ENCODE assay signal across 12 cellular contexts in the genomic region with DNA sequence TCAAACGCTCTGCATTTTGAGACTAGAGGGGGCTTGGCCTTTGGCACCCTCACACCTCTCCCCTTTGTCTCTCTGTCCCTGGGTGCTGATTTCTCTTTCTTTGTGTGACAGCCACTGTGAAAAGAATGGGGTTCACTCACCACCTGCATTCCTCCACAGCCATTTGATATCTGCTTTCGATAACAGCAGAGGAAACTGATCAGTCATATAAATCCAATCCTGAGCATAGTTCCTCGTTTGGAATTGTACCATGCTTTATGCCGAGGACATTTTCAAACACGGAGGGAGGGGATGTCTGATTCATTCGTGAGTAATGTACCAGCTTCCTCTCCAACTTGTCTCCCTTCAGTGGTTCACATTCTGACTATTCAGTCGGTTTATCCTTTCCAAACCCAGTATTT. TPM values are rescaled to one million over a fixed set of nuclear protein-coding genes. Genes with fewer than 3 reads are reported as not detected.
DNase-seq lines count a peak whose midpoint lies in the region; TF ChIP-seq lines count a peak whose summit lies in the region.
"Had no signal": no experiment of that assay in that cellular context is flagged by ENCODE, and none has a peak within 500 bp of the region (broad histone marks: within the 10 kb centered on the region; RNA-seq: fewer than 3 reads in every experiment).

No MANE protein-coding gene starts in this region.

- H3K36me3 ChIP-seq in adrenal gland (replicated peaks in 1 of 2): no peaks in the 10 kb centered on the region
- H3K36me3 ChIP-seq: cardiac muscle cell had no signal

- TF ChIP-seq POLR2A in adrenal gland (IDR thresholded peaks at IDR 0.05): no peak

- no peaks in the 10 kb centered on the region for H3K4me1 ChIP-seq in adrenal gland (replicated peaks in 1 of 2)

- intact Hi-C loops in adrenal gland (cut with DNase I) (no loop called here), dorsolateral prefrontal cortex (cut with DNase I) (no loop called here)

- H3K27me3 ChIP-seq in AG04450 (ENCODE audit: control insufficient read depth, insufficient read depth, low read length) (no peaks in the 10 kb centered on the region), adrenal gland (no peaks in the 10 kb centered on the region), dorsolateral prefrontal cortex (peaks cover 0 to 8% (median 0%) of the 10 kb centered on the region in 45 donors)

- H3K9me3 ChIP-seq in AG04450 (ENCODE audit: control insufficient read depth, insufficient read depth, low read length): no peaks in the 10 kb centered on the region
- H3K9me3 ChIP-seq in adrenal gland (replicated peaks in 1 of 3): no peaks in the 10 kb centered on the region

- 26 to 31% (median 29%) methylated on average over 7 of the region's 7 CpGs for WGBS in adrenal gland, 4 donors

- H3K27ac ChIP-seq in AG04450 (ENCODE audit: low read depth, low read length) (no peak overlapping the region), adrenal gland (no peak overlapping the region), dorsolateral prefrontal cortex (peak overlapping the region in 5 of 59 donors; percentile 3 to 43 (median 15))
- H3K27ac ChIP-seq: cardiac muscle cell had no signal

- CTCF ChIA-PET in AG04450 (lab: Charles Lee): interaction anchor here (1.3 to 2.4 kb wide), 2 partner anchors 9 to 12 kb away, joined by 3 to 6 read pairs; no protein-coding TSS in a partner anchor

- H3K4me3 ChIP-seq in AG04450 (ENCODE audit: low read depth, low read length) (no peak overlapping the region), choroid plexus epithelial cell (ENCODE audit: low read depth, low read length) (no peak overlapping the region), adrenal gland (no peak overlapping the region), dorsolateral prefrontal cortex (no peak overlapping the region)
- H3K4me3 ChIP-seq: cardiac muscle cell had no signal

- POLR2A ChIA-PET in AG04450 (lab: Yijun Ruan, JAX): interaction anchor here (0.7 kb wide), 1 partner anchor 39 kb away, joined by 4 read pairs; no protein-coding TSS in a partner anchor

- TF ChIP-seq CTCF in AG04450 (IDR thresholded peaks at IDR 0.05; ENCODE audit: low read depth, low read length) (no peak), choroid plexus epithelial cell (conservative IDR thresholded peaks at IDR 0.05; ENCODE audit: low read depth, low read length) (no peak), adrenal gland (IDR thresholded peaks at IDR 0.05) (no peak), dorsolateral prefrontal cortex (IDR thresholded peaks at IDR 0.05 in 54 of 56, conservative IDR thresholded peaks at IDR 0.05 in 2 of 56; ENCODE audit: low read depth in 1 of 56, partially characterized antibody in 56 of 56) (no peak)

- DNase-seq in AG04450 (ENCODE audit: low read depth, low spot score) (peak; percentile 24), LoVo (ENCODE audit: low spot score) (peak; percentile 82), choroid plexus epithelial cell (ENCODE audit: low read depth) (peak; percentile 81), lung microvascular endothelial cell (ENCODE audit: low read depth in 2 of 2) (peak; percentile 81 to 88), adrenal gland (no peak), NCI-H345 treated with DMSO at 0.1 percent for 48 hours (lab: John Stamatoyannopoulos, UW; ENCODE audit: unreplicated experiment) (no peak), NOMO-1 treated with DMSO at 0.1 percent for 48 hours (lab: John Stamatoyannopoulos, UW; ENCODE audit: unreplicated experiment) (no peak), dorsolateral prefrontal cortex (no peak)
- DNase-seq: activated CD8-positive, alpha-beta T cell treated with anti-CD3 and anti-CD28 coated beads, Interleukin-2, amount 10 ng/mL, durations not matched to agents 7 days and 5 days; NCI-H1930; stimulated activated CD8-positive, alpha-beta memory T cell treated with anti-CD3 and anti-CD28 coated beads, Interleukin-4, amount 100 ng/mL, for 48 hours had no signal

RNA-seq across cellular contexts. Expression of gene MET, which starts 15.8 kb away (rescaled TPM):
- polyA plus RNA-seq in AG04450 (2011; rRNA removed) (15.5 and 20.8 TPM in 2 replicates), adrenal gland (under 1 TPM; 0.64 to 0.95 (median 0.81) TPM)
- polyA minus RNA-seq in AG04450 (2011; rRNA and poly(A)+ RNA removed): 47.3 and 60.1 TPM in 2 replicates
- total RNA-seq in lung microvascular endothelial cell (28.0 and 49.3 TPM in 2 replicates), adrenal gland (1 to 10 TPM in 2 of 8 donors, under 1 TPM in 6; 0.60 to 2.3 (median 0.84) TPM), dorsolateral prefrontal cortex (10 to 100 TPM in 90 of 120 experiments, 1 to 10 TPM in 30; 2.1 to 40.6 (median 13.7) TPM)
- total RNA-seq: activated CD8-positive, alpha-beta T cell treated with anti-CD3 and anti-CD28 coated beads, Interleukin-2, amount 10 ng/mL, durations not matched to agents 7 days and 5 days had no signal

Comparison
In these comparisons a context has a peak if more than half of its experiments do, and no peak if none do; other contexts are left out.
1. DNase-seq: peak in AG04450 (single experiment), LoVo (single experiment), choroid plexus epithelial cell (single experiment) and lung microvascular endothelial cell (2 of 2); none in adrenal gland (0 of 7), NCI-H345 treated with DMSO at 0.1 percent for 48 hours (single experiment), NOMO-1 treated with DMSO at 0.1 percent for 48 hours (single experiment) and dorsolateral prefrontal cortex (0 of 10).